ENCODE assay signal across 23 cellular contexts in the genomic region with DNA sequence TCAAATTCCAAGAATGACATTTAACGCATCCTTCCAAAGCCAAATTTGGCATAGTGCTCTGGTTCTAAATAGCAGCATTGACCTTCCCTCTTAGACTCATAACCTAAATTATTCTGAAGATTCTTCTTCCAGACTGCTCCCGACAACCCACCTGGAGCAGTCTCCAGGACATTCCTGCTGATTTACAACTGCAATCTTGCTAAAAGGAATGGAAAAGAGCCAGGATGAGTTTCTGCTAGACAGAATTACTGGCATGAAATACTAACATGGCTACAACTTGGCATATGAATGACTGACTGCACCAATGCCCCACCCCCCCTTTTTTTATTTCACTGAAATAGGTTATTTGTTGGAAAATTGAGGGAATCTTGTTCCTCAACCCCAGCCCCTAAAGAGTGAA. TPM values are rescaled to one million over a fixed set of nuclear protein-coding genes. Genes with fewer than 3 reads are reported as not detected.
"Had no signal": no experiment of that assay in that cellular context is flagged by ENCODE, and none has a peak within 500 bp of the region (broad histone marks: within the 10 kb centered on the region; RNA-seq: fewer than 3 reads in every experiment).

No MANE protein-coding gene starts in this region.

- H3K4me3 Mint-ChIP-seq: activated B cell treated with CpG ODN at 0.5 μM for 24 hours; activated CD4-positive, alpha-beta memory T cell treated with anti-CD3 and anti-CD28 coated beads, Interleukin-2, amount 10 ng/mL, durations not matched to agents 7 days and 5 days; activated CD8-positive, alpha-beta memory T cell treated with anti-CD3 and anti-CD28 coated beads, Interleukin-2, amount 10 ng/mL, durations not matched to agents 7 days and 5 days; activated naive CD8-positive, alpha-beta T cell treated with anti-CD3 and anti-CD28 coated beads for 36 hours; naive thymus-derived CD4-positive, alpha-beta T cell had no signal

- H3K4me1 Mint-ChIP-seq: activated CD4-positive, alpha-beta memory T cell treated with anti-CD3 and anti-CD28 coated beads, Interleukin-2, amount 10 ng/mL, durations not matched to agents 7 days and 5 days; activated CD8-positive, alpha-beta memory T cell treated with anti-CD3 and anti-CD28 coated beads, Interleukin-2, amount 10 ng/mL, durations not matched to agents 7 days and 5 days had no signal

- H3K27me3 Mint-ChIP-seq: activated B cell treated with CpG ODN at 0.5 μM for 24 hours had no signal

- H3K27ac Mint-ChIP-seq: activated B cell treated with CpG ODN at 0.5 μM for 24 hours; activated CD4-positive, alpha-beta memory T cell treated with anti-CD3 and anti-CD28 coated beads, Interleukin-2, amount 10 ng/mL, durations not matched to agents 7 days and 5 days; activated CD8-positive, alpha-beta memory T cell treated with anti-CD3 and anti-CD28 coated beads, Interleukin-2, amount 10 ng/mL, durations not matched to agents 7 days and 5 days; activated naive CD8-positive, alpha-beta T cell treated with anti-CD3 and anti-CD28 coated beads for 36 hours; naive thymus-derived CD4-positive, alpha-beta T cell had no signal

- H3K9me3 ChIP-seq: gastroesophageal sphincter, heart right ventricle, left lung, mucosa of descending colon, neutrophil, thyroid gland had no signal

- ATAC-seq: activated CD8-positive, alpha-beta memory T cell treated with anti-CD3 and anti-CD28 coated beads, Interleukin-2, amount 10 ng/mL, durations not matched to agents 7 days and 5 days; esophagus mucosa; gastroesophageal sphincter; heart right ventricle; left lung; mucosa of descending colon; naive thymus-derived CD4-positive, alpha-beta T cell had no signal

- H3K9me3 Mint-ChIP-seq: activated B cell treated with CpG ODN at 0.5 μM for 24 hours; activated CD4-positive, alpha-beta memory T cell treated with anti-CD3 and anti-CD28 coated beads, Interleukin-2, amount 10 ng/mL, durations not matched to agents 7 days and 5 days; activated naive CD8-positive, alpha-beta T cell treated with anti-CD3 and anti-CD28 coated beads for 36 hours; naive thymus-derived CD4-positive, alpha-beta T cell had no signal

- H3K36me3 ChIP-seq: gastroesophageal sphincter, heart right ventricle, left lung, neutrophil, thyroid gland had no signal

- H3K4me3 ChIP-seq: gastroesophageal sphincter, heart right ventricle, left lung, mucosa of descending colon, thyroid gland had no signal

- DNase-seq: activated B cell treated with CpG ODN at 0.5 μM for 24 hours; activated CD4-positive, alpha-beta memory T cell treated with anti-CD3 and anti-CD28 coated beads, Interleukin-2, amount 10 ng/mL, durations not matched to agents 7 days and 5 days; activated CD4-positive, alpha-beta T cell treated with anti-CD3 and anti-CD28 coated beads for 4 hours; activated CD8-positive, alpha-beta memory T cell treated with anti-CD3 and anti-CD28 coated beads, Interleukin-2, amount 10 ng/mL, durations not matched to agents 7 days and 5 days; activated naive CD4-positive, alpha-beta T cell; activated naive CD8-positive, alpha-beta T cell treated with anti-CD3 and anti-CD28 coated beads for 36 hours; amniotic stem cell; caudate nucleus; effector CD4-positive, alpha-beta T cell; heart right ventricle; left lung; mucosa of descending colon; naive thymus-derived CD4-positive, alpha-beta T cell; stimulated activated CD4-positive, alpha-beta T cell treated with anti-CD3 and anti-CD28 coated beads, Interleukin-12 subunit alpha, Interleukin-12 subunit beta, amount 100 ng/mL, for 4 hours; stimulated activated CD4-positive, alpha-beta T cell treated with anti-CD3 and anti-CD28 coated beads, Interleukin-1b, Interleukin-23, amount 100 ng/mL, for 48 hours; stimulated activated CD8-positive, alpha-beta memory T cell treated with anti-CD3 and anti-CD28 coated beads, Interleukin-4, amount 100 ng/mL, for 48 hours; stimulated activated naive CD4-positive, alpha-beta T cell treated with Interleukin-2 at 50 U/mL for 16 hours; thyroid gland had no signal

- H3K36me3 Mint-ChIP-seq: activated CD8-positive, alpha-beta memory T cell treated with anti-CD3 and anti-CD28 coated beads, Interleukin-2, amount 10 ng/mL, durations not matched to agents 7 days and 5 days; activated naive CD8-positive, alpha-beta T cell treated with anti-CD3 and anti-CD28 coated beads for 36 hours; naive thymus-derived CD4-positive, alpha-beta T cell had no signal

- H3K27me3 ChIP-seq: gastroesophageal sphincter, heart right ventricle, left lung, neutrophil, thyroid gland had no signal

- H3K27ac ChIP-seq: gastroesophageal sphincter, heart right ventricle, left lung, neutrophil, thyroid gland had no signal

RNA-seq across cellular contexts. Expression of gene ITGB6, which starts 47.2 kb away (rescaled TPM):
- total RNA-seq: activated B cell treated with CpG ODN at 0.5 μM for 24 hours; activated CD4-positive, alpha-beta memory T cell treated with anti-CD3 and anti-CD28 coated beads, Interleukin-2, amount 10 ng/mL, durations not matched to agents 7 days and 5 days; activated CD8-positive, alpha-beta memory T cell treated with anti-CD3 and anti-CD28 coated beads, Interleukin-2, amount 10 ng/mL, durations not matched to agents 7 days and 5 days; activated naive CD8-positive, alpha-beta T cell treated with anti-CD3 and anti-CD28 coated beads for 36 hours; lung microvascular endothelial cell; naive thymus-derived CD4-positive, alpha-beta T cell; subcutaneous adipose tissue had no signal
- polyA plus RNA-seq: naive thymus-derived CD4-positive, alpha-beta T cell had no signal
